In genomic region chr14:74204481-74204880, GRCh38 we compare ENCODE assay signal across 28 cellular contexts. TPM values are rescaled to one million over a fixed set of nuclear protein-coding genes. Genes with fewer than 3 reads are reported as not detected.
"Had no signal": no experiment of that assay in that cellular context is flagged by ENCODE, and none has a peak within 500 bp of the region (broad histone marks: within the 10 kb centered on the region; RNA-seq: fewer than 3 reads in every experiment).

No MANE protein-coding gene starts in this region.

- H3K27ac Mint-ChIP-seq: activated CD4-positive, alpha-beta memory T cell treated with anti-CD3 and anti-CD28 coated beads, Interleukin-2, amount 10 ng/mL, durations not matched to agents 7 days and 5 days; activated CD4-positive, alpha-beta T cell treated with anti-CD3 and anti-CD28 coated beads for 36 hours; activated naive CD4-positive, alpha-beta T cell treated with anti-CD3 and anti-CD28 coated beads, Interleukin-2, amount 10 ng/mL, durations not matched to agents 7 days and 5 days; activated naive CD8-positive, alpha-beta T cell treated with anti-CD3 and anti-CD28 coated beads for 36 hours; activated T-helper 17 cell treated with anti-CD3 and anti-CD28 coated beads, Interleukin-2, amount 50 U/mL, for 72 hours had no signal

- H3K4me1 Mint-ChIP-seq: activated CD4-positive, alpha-beta memory T cell treated with anti-CD3 and anti-CD28 coated beads, Interleukin-2, amount 10 ng/mL, durations not matched to agents 7 days and 5 days; activated CD4-positive, alpha-beta T cell treated with anti-CD3 and anti-CD28 coated beads for 36 hours; activated naive CD4-positive, alpha-beta T cell treated with anti-CD3 and anti-CD28 coated beads, Interleukin-2, amount 10 ng/mL, durations not matched to agents 7 days and 5 days; activated naive CD8-positive, alpha-beta T cell treated with anti-CD3 and anti-CD28 coated beads for 36 hours; activated T-helper 17 cell treated with anti-CD3 and anti-CD28 coated beads, Interleukin-2, amount 50 U/mL, for 72 hours had no signal

- H3K4me3 Mint-ChIP-seq: activated CD4-positive, alpha-beta memory T cell treated with anti-CD3 and anti-CD28 coated beads, Interleukin-2, amount 10 ng/mL, durations not matched to agents 7 days and 5 days; activated CD4-positive, alpha-beta T cell treated with anti-CD3 and anti-CD28 coated beads for 36 hours; activated naive CD4-positive, alpha-beta T cell treated with anti-CD3 and anti-CD28 coated beads, Interleukin-2, amount 10 ng/mL, durations not matched to agents 7 days and 5 days; activated naive CD8-positive, alpha-beta T cell treated with anti-CD3 and anti-CD28 coated beads for 36 hours; activated T-helper 17 cell treated with anti-CD3 and anti-CD28 coated beads, Interleukin-2, amount 50 U/mL, for 72 hours had no signal

- H3K27me3 Mint-ChIP-seq: activated CD4-positive, alpha-beta memory T cell treated with anti-CD3 and anti-CD28 coated beads, Interleukin-2, amount 10 ng/mL, durations not matched to agents 7 days and 5 days; activated naive CD4-positive, alpha-beta T cell treated with anti-CD3 and anti-CD28 coated beads, Interleukin-2, amount 10 ng/mL, durations not matched to agents 7 days and 5 days; activated naive CD8-positive, alpha-beta T cell treated with anti-CD3 and anti-CD28 coated beads for 36 hours; activated T-helper 17 cell treated with anti-CD3 and anti-CD28 coated beads, Interleukin-2, amount 50 U/mL, for 72 hours had no signal

- DNase-seq: activated CD4-positive, alpha-beta memory T cell treated with anti-CD3 and anti-CD28 coated beads, Interleukin-2, amount 10 ng/mL, durations not matched to agents 7 days and 5 days; activated CD4-positive, alpha-beta T cell treated with anti-CD3 and anti-CD28 coated beads for 36 hours; activated CD4-positive, alpha-beta T cell treated with anti-CD3 and anti-CD28 coated beads, Interleukin-2, amount 50 U/mL, for 1 hour; activated gamma-delta T cell treated with Interleukin-2 at 50 U/mL for 16 hours; activated naive CD4-positive, alpha-beta T cell treated with anti-CD3 and anti-CD28 coated beads, Interleukin-2, amount 10 ng/mL, durations not matched to agents 7 days and 5 days; activated naive CD8-positive, alpha-beta T cell treated with anti-CD3 and anti-CD28 coated beads for 36 hours; activated T-cell treated with anti-CD3 and anti-CD28 coated beads for 4 hours; activated T-cell treated with anti-CD3 and anti-CD28 coated beads, Interleukin-2, amount 50 U/mL, for 48 hours; central memory CD4-positive, alpha-beta T cell; Kasumi-1; KBM-7; NCI-H1048; NCI-H146; NCI-H1930; NCI-H2107; NCI-H2171 treated with DMSO at 0.1 percent for 48 hours; NCI-H226; NCI-H510A; NCI-H69; Peyer's patch; Right ventricle myocardium superior; SJCRH30; SK-N-SH; T-helper 1 cell had no signal

- H3K9me3 Mint-ChIP-seq: activated CD4-positive, alpha-beta memory T cell treated with anti-CD3 and anti-CD28 coated beads, Interleukin-2, amount 10 ng/mL, durations not matched to agents 7 days and 5 days; activated naive CD4-positive, alpha-beta T cell treated with anti-CD3 and anti-CD28 coated beads, Interleukin-2, amount 10 ng/mL, durations not matched to agents 7 days and 5 days; activated naive CD8-positive, alpha-beta T cell treated with anti-CD3 and anti-CD28 coated beads for 36 hours; activated T-helper 17 cell treated with anti-CD3 and anti-CD28 coated beads, Interleukin-2, amount 50 U/mL, for 72 hours had no signal

- H3K36me3 Mint-ChIP-seq: activated naive CD8-positive, alpha-beta T cell treated with anti-CD3 and anti-CD28 coated beads for 36 hours had no signal

- ATAC-seq: activated CD4-positive, alpha-beta T cell treated with anti-CD3 and anti-CD28 coated beads for 36 hours; activated T-helper 17 cell treated with anti-CD3 and anti-CD28 coated beads, Interleukin-2, amount 50 U/mL, for 72 hours had no signal

RNA-seq across cellular contexts. Expression of gene VSX2, which starts 34.8 kb away (rescaled TPM):
- total RNA-seq: activated CD4-positive, alpha-beta memory T cell treated with anti-CD3 and anti-CD28 coated beads, Interleukin-2, amount 10 ng/mL, durations not matched to agents 7 days and 5 days; activated CD4-positive, alpha-beta T cell treated with anti-CD3 and anti-CD28 coated beads for 36 hours; activated CD8-positive, alpha-beta memory T cell treated with anti-CD3 and anti-CD28 coated beads for 36 hours; activated naive CD8-positive, alpha-beta T cell treated with anti-CD3 and anti-CD28 coated beads for 36 hours; activated T-helper 17 cell treated with anti-CD3 and anti-CD28 coated beads, Interleukin-2, amount 50 U/mL, for 72 hours; bronchial epithelial cell; Peyer's patch; Right ventricle myocardium superior; T-helper 2 cell treated with Interferon-gamma antibody and Interleukin-4, amounts not matched to agents 100 ng/mL and 5 ng/mL, for 36 hours had no signal
